Comparison of ENCODE assay signal across 14 cellular contexts in genomic region chr13:33512880-33513554, GRCh38.
"Had no signal": no experiment of that assay in that cellular context is flagged by ENCODE, and none has a peak within 500 bp of the region (broad histone marks: within the 10 kb centered on the region; RNA-seq: fewer than 3 reads in every experiment).

No MANE protein-coding gene starts in this region.

- H3K4me2 ChIP-seq: hepatocyte had no signal

- H3K4me3 ChIP-seq: hepatocyte, suprapubic skin, upper lobe of right lung had no signal

- DNase-seq: activated CD4-positive, alpha-beta T cell treated with anti-CD3 and anti-CD28 coated beads, Interleukin-2, amount 50 U/mL, for 1 hour; activated CD8-positive, alpha-beta memory T cell treated with anti-CD3 and anti-CD28 coated beads for 24 hours; activated naive CD4-positive, alpha-beta T cell; activated naive CD8-positive, alpha-beta T cell treated with anti-CD3 and anti-CD28 coated beads, Interleukin-2, amount 10 ng/mL, durations not matched to agents 7 days and 5 days; anterior cingulate cortex; cerebellar nuclear complex; effector memory CD8-positive, alpha-beta T cell; islet precursor cell; retina; upper lobe of right lung had no signal

- H3K9me3 ChIP-seq: suprapubic skin, upper lobe of right lung had no signal

- ATAC-seq: effector memory CD8-positive, alpha-beta T cell; left lobe of liver; natural killer cell treated with Interleukin-12 subunit alpha and Interleukin-12 subunit beta and Interleukin-15 and Interleukin-18, amount 100 ng/mL, for 72 hours; upper lobe of right lung had no signal

- H3K27ac ChIP-seq: hepatocyte, suprapubic skin, upper lobe of right lung had no signal

- H3K36me3 ChIP-seq: suprapubic skin, upper lobe of right lung had no signal

- H3K79me2 ChIP-seq: hepatocyte had no signal

- H3K27me3 ChIP-seq: hepatocyte, suprapubic skin, upper lobe of right lung had no signal

- H2AFZ ChIP-seq: hepatocyte had no signal
